In the genomic region with DNA sequence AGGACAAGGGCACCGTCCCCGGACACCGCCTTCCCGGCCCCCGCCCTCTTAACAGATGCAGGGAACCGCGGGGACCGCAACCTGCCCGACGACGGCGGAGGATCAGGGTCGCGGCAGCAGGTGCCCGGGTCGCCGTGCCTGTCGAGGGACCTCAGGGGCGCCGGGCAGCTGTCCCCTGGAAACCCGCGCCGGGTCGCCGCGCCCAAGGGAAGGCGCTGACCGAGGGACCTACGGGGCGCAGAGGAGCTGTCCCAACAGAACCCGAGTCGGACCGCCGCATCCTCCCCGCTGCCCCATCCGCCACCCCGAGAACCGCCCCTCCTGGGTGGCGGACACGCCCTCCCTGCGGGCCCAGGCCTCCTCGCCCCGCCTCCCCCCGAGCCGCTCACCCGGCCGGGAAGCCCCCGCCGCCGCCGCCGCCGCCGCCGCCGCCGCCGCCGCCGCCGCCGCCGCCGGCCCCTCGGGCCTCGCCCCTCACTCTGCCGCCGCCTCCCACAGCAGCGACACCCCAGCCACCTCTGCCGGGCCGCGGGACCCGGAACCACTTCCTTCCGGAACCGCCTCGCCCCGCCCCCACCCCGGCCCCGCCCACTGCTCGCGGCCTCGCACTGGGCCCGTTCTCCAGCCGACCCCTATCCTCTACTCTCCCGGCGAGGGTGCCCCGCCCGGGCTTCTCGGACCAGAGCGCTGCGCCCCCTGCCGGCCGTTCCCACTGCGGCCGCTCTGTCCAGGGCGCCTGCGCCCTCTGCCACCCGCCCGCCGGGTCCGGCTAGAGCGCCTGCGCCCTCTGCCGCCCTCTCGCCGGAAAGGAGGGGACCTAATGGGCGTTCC, we compare ENCODE assay signal across 8 cellular contexts. TPM values are rescaled to one million over a fixed set of nuclear protein-coding genes. Genes with fewer than 3 reads are reported as not detected.
A peak's percentile ranks its signal among the peaks of the same experiment; 100 is the strongest.
DNase-seq lines count a peak whose midpoint lies in the region; ATAC-seq and TF ChIP-seq lines count a peak whose summit lies in the region.

A gene (minus strand): TSS at position 543 of the 831 bp plus-strand sequence. CDS start 20,797 bp downstream, outside the sequence.

- H3K27me3 ChIP-seq in kidney epithelial cell (ENCODE audit: control insufficient read depth, insufficient read depth, low read length) = no peaks in the 10 kb centered on the region

- H3K4me1 Mint-ChIP-seq in central memory CD8-positive, alpha-beta T cell = peaks cover 19% of the 10 kb centered on the region

- ATAC-seq in GM18909 (IDR thresholded peaks at IDR 0.05; ENCODE audit: poor library complexity, unreplicated experiment) (peak; percentile 90), HG03159 (IDR thresholded peaks at IDR 0.05; ENCODE audit: unreplicated experiment) (peak; percentile 90)
- peak; percentile 87 for ATAC-seq in central memory CD8-positive, alpha-beta T cell (replicated peaks; ENCODE audit: extremely low read depth, poor library complexity, severe bottlenecking)

- no peaks in the 10 kb centered on the region for H3K9me3 Mint-ChIP-seq in central memory CD8-positive, alpha-beta T cell

- H3K36me3 ChIP-seq in kidney epithelial cell (ENCODE audit: control insufficient read depth, insufficient read depth, low read length) = no peaks in the 10 kb centered on the region

- H3K27me3 Mint-ChIP-seq in central memory CD8-positive, alpha-beta T cell = no peaks in the 10 kb centered on the region

- H3K36me3 Mint-ChIP-seq in central memory CD8-positive, alpha-beta T cell (ENCODE audit: insufficient read depth) = peaks cover 10% of the 10 kb centered on the region

- DNase-seq in AG09319 (ENCODE audit: extremely low read depth, low read depth) (peak; percentile 66), NCI-H2227 treated with DMSO at 0.1 percent for 48 hours (lab: John Stamatoyannopoulos, UW) (peak; percentile 96), kidney epithelial cell (ENCODE audit: low read depth) (peak; percentile 34)
- DNase-seq in activated CD4-positive, CD25-positive, alpha-beta regulatory T cell treated with anti-CD3 and anti-CD28 coated beads, Interleukin-2, amount 50 U/mL, for 16 hours (ENCODE audit: low read depth, low spot score) = peak; percentile 65
- peak; percentile 66 to 68 for DNase-seq in central memory CD8-positive, alpha-beta T cell (ENCODE audit: low spot score in 2 of 2)
- peak; percentile 73 to 83 for DNase-seq in stimulated activated CD4-positive, alpha-beta T cell treated with anti-CD3 and anti-CD28 coated beads, Interleukin-15, amount 100 ng/mL, for 48 hours (ENCODE audit: low read depth in 2 of 2)

- peak within 1 kb of the TSS; percentile 82 for H3K4me3 Mint-ChIP-seq in central memory CD8-positive, alpha-beta T cell

- TF ChIP-seq CTCF in AG09319 (IDR thresholded peaks at IDR 0.05; ENCODE audit: low read depth, low read length) = peak; percentile 45
- peak; percentile 30 for TF ChIP-seq CTCF in kidney epithelial cell (IDR thresholded peaks at IDR 0.05; ENCODE audit: insufficient read depth, low read length, poor library complexity, severe bottlenecking)

- peak within 1 kb of the TSS; percentile 78 for H3K4me3 ChIP-seq in kidney epithelial cell (ENCODE audit: low read depth, low read length)

- H3K27ac Mint-ChIP-seq in central memory CD8-positive, alpha-beta T cell (ENCODE audit: low read depth) = peak within 1 kb of the TSS; percentile 77

RNA-seq across cellular contexts. Expression of the gene that starts here (rescaled TPM):
- 4.5 and 6.0 TPM in 2 replicates for total RNA-seq in kidney epithelial cell

Comparison
In these comparisons a context has a peak if more than half of its experiments do, and no peak if none do; other contexts are left out.
1. Peak in every context shown above with its lines: DNase-seq, ATAC-seq and H3K4me3 ChIP-seq.
2. DNase-seq: peak in every context shown above with its lines; median percentile 96 in NCI-H2227 treated with DMSO at 0.1 percent for 48 hours; 78 in stimulated activated CD4-positive, alpha-beta T cell treated with anti-CD3 and anti-CD28 coated beads, Interleukin-15, amount 100 ng/mL, for 48 hours; 67 in central memory CD8-positive, alpha-beta T cell; 66 in AG09319; 65 in activated CD4-positive, CD25-positive, alpha-beta regulatory T cell treated with anti-CD3 and anti-CD28 coated beads, Interleukin-2, amount 50 U/mL, for 16 hours; 34 in kidney epithelial cell.